Comparison of ENCODE assay signal across 17 cellular contexts in genomic region chr2:174972924-174973323, GRCh38. TPM values are rescaled to one million over a fixed set of nuclear protein-coding genes. Genes with fewer than 3 reads are reported as not detected.
DNase-seq lines count a peak whose midpoint lies in the region; ATAC-seq and TF ChIP-seq lines count a peak whose summit lies in the region.
"Had no signal": no experiment of that assay in that cellular context is flagged by ENCODE, and none has a peak within 500 bp of the region (broad histone marks: within the 10 kb centered on the region; RNA-seq: fewer than 3 reads in every experiment).

No MANE protein-coding gene starts in this region.

- intact Hi-C loops in head of caudate nucleus (cut with DNase I): no loop called here

- no peaks in the 10 kb centered on the region for H3K36me3 ChIP-seq in mesodermal cell (ENCODE audit: control insufficient read depth, insufficient read depth, low read length)
- H3K36me3 ChIP-seq: sigmoid colon had no signal

- H3K4me3 ChIP-seq in choroid plexus epithelial cell (ENCODE audit: low read depth, low read length) (no peak overlapping the region), mesodermal cell (ENCODE audit: extremely low read depth, insufficient read depth, low read length, poor library complexity, severe bottlenecking) (no peak overlapping the region)
- H3K4me3 ChIP-seq: coronary artery, sigmoid colon had no signal

- peak; percentile 52 for DNase-seq in AG20443 (ENCODE audit: low spot score)
- peak; percentile 85 for DNase-seq in NCI-H226
- DNase-seq in choroid plexus epithelial cell (ENCODE audit: low read depth): peak; percentile 75
- no peak for DNase-seq in NCI-H1417 (lab: John Stamatoyannopoulos, UW)
- DNase-seq in head of caudate nucleus: no peak
- DNase-seq in CD1c-positive myeloid dendritic cell (ENCODE audit: extremely low spot score): no peak
- DNase-seq: activated CD8-positive, alpha-beta memory T cell treated with anti-CD3 and anti-CD28 coated beads, Interleukin-2, amount 10 ng/mL, durations not matched to agents 7 days and 5 days; NCI-H1092 treated with DMSO at 0.1 percent for 48 hours; NCI-H526 treated with DMSO at 0.1 percent for 48 hours; sigmoid colon had no signal

- H3K9me3 ChIP-seq in mesodermal cell (ENCODE audit: control insufficient read depth, low read length): no peaks in the 10 kb centered on the region
- H3K9me3 ChIP-seq: sigmoid colon had no signal

- H3K4me1 ChIP-seq in mesodermal cell (ENCODE audit: control insufficient read depth, insufficient read depth, low read length, poor library complexity, severe bottlenecking): peaks cover 20% of the 10 kb centered on the region

- H3K27ac ChIP-seq in mesodermal cell (ENCODE audit: low read depth, low read length, severe bottlenecking): peak overlapping the region; percentile 55
- H3K27ac ChIP-seq: C4-2B, coronary artery, sigmoid colon had no signal

- ATAC-seq in HG02852 (IDR thresholded peaks at IDR 0.05; ENCODE audit: unreplicated experiment): no peak
- ATAC-seq: activated CD8-positive, alpha-beta memory T cell treated with anti-CD3 and anti-CD28 coated beads, Interleukin-2, amount 10 ng/mL, durations not matched to agents 7 days and 5 days; activated naive CD4-positive, alpha-beta T cell treated with anti-CD3 and anti-CD28 coated beads, Interleukin-2, amount 50 U/mL, for 72 hours; left lobe of liver; natural killer cell treated with Interleukin-12 subunit alpha and Interleukin-12 subunit beta and Interleukin-15 and Interleukin-18, amount 100 ng/mL, for 72 hours had no signal

- TF ChIP-seq CTCF in choroid plexus epithelial cell (conservative IDR thresholded peaks at IDR 0.05; ENCODE audit: low read depth, low read length): no peak

RNA-seq across cellular contexts. Expression of gene CHN1, which starts 32.3 kb away (rescaled TPM):
- polyA plus RNA-seq in mesodermal cell (2013, experiment 1 of 2): 27.7 TPM
- polyA plus RNA-seq in mesodermal cell (2013, experiment 2 of 2): 27.1 TPM

Comparison
In these comparisons a context has a peak if more than half of its experiments do, and no peak if none do; other contexts are left out.
1. DNase-seq: peak in AG20443 (single experiment), NCI-H226 (single experiment) and choroid plexus epithelial cell (single experiment); none in NCI-H1417 (0 of 3), head of caudate nucleus (0 of 42) and CD1c-positive myeloid dendritic cell (single experiment).